Comparison of ENCODE assay signal across 7 cellular contexts in the genomic region with DNA sequence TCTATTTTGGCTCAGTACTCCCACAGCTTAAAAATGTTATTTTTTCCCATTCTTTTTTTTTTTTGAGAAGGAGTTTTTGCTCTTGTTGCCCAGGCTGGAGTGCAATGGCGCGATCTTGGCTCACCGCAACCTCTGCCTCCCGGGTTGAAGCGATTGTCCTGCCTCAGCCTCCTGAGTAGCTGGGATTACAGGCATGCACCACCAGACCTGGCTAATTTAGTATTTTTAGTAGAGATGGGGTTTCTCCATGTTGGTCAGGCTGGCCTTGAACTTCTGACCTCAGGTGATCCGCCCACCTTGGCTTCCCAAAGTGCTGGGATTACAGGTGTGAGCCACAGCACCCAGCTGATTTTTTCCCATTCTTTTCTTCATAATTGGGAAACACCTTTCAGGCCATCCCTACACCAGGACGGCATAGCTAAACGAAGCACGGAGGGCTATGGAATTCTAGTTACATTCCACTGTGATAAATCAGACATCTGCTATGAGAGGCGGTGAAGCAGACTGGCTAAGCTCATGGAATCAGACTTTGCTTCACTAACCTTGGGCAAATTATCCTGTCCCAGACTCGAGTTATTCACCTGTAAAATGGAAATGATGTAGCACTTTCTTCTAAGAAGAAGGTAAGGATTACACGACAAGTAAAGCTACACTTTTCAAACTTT.
A peak's percentile ranks its signal among the peaks of the same experiment; 100 is the strongest.
DNase-seq lines count a peak whose midpoint lies in the region; FAIRE-seq and TF ChIP-seq lines count a peak whose summit lies in the region.
"Not testable (repeated sequence)": the region's sequence is repeated elsewhere in the genome, so short reads cannot be mapped to it uniquely, and the experiment has no call there.

No MANE protein-coding gene starts in this region.

- H3K4me1 Mint-ChIP-seq in mesothelial cell of epicardium = peaks cover 22% of the 10 kb centered on the region

- not testable (repeated sequence) for H3K79me2 ChIP-seq in hepatocyte

- TF ChIP-seq CTCF in hepatocyte (IDR thresholded peaks at IDR 0.05; ENCODE audit: poor library complexity); mesothelial cell of epicardium (IDR thresholded peaks at IDR 0.05; ENCODE audit: unreplicated experiment): not testable (repeated sequence)

- H3K9me2 ChIP-seq in hepatocyte (replicated peaks; ENCODE audit: insufficient read depth) = not testable (repeated sequence)

- not testable (repeated sequence) for H3K9me3 ChIP-seq in hepatocyte (ENCODE audit: low read depth)

- not testable (repeated sequence) for H3K27me3 Mint-ChIP-seq in mesothelial cell of epicardium (ENCODE audit: low read depth)

- H3K4me2 ChIP-seq in hepatocyte = not testable (repeated sequence)

- H3K4me3 Mint-ChIP-seq in mesothelial cell of epicardium = not testable (repeated sequence)

- H3K27me3 ChIP-seq in hepatocyte = not testable (repeated sequence)

- WGBS in hepatocyte (ENCODE audit: low lambda C conversion rate, missing lambda C conversion rate) = 59% methylated on average over 12 of the region's 12 CpGs

- H3K36me3 ChIP-seq in hepatocyte (replicated peaks; ENCODE audit: insufficient read depth, low read depth) = not testable (repeated sequence)

- peak overlapping the region; percentile 9 for H3K27ac Mint-ChIP-seq in mesothelial cell of epicardium

- peak; percentile 97 for FAIRE-seq in RCC 7860 (lab: Jason Lieb, UNC)

- H3K27ac ChIP-seq in epithelial cell of prostate = peak overlapping the region; percentile 24
- H3K27ac ChIP-seq in hepatocyte = not testable (repeated sequence)

- H3K36me3 Mint-ChIP-seq in mesothelial cell of epicardium = not testable (repeated sequence)

- H3K4me3 ChIP-seq in hepatocyte = not testable (repeated sequence)

- not testable (repeated sequence) for H3K4me1 ChIP-seq in hepatocyte (ENCODE audit: insufficient read depth)

- not testable (repeated sequence) for H4K20me1 ChIP-seq in hepatocyte (ENCODE audit: insufficient read depth, poor library complexity, severe bottlenecking)

- H2AFZ ChIP-seq in hepatocyte = not testable (repeated sequence)

- DNase-seq in EH (ENCODE audit: low read depth) = peak; percentile 86
- DNase-seq in HK-2 (ENCODE audit: unreplicated experiment) = peak; percentile 20
- peak; percentile 90 for DNase-seq in RCC 7860 (ENCODE audit: low spot score)
- peak; percentile 83 for DNase-seq in amniotic epithelial cell (ENCODE audit: low read depth)
- not testable (repeated sequence) for DNase-seq in epithelial cell of prostate (ENCODE audit: low read depth, low spot score); mesothelial cell of epicardium (ENCODE audit: low spot score in 2 of 2, unreplicated experiment in 2 of 2)
- DNase-seq in hepatocyte (ENCODE audit: low spot score) = peak; percentile 41

- not testable (repeated sequence) for H3K9me3 Mint-ChIP-seq in mesothelial cell of epicardium
